In genomic region chr6:90369024-90369519, GRCh38 we compare ENCODE assay signal across 1 cellular context.
A peak's percentile ranks its signal among the peaks of the same experiment; 100 is the strongest.
TF ChIP-seq lines count a peak whose summit lies in the region.

No MANE protein-coding gene starts in this region.

TF ChIP-seq in K562, 482 proteins besides CTCF, POLR2A, EP300 and RAD21 (continued from another document and continues in another):
- TF ChIP-seq FOXP4 (CRISPR knock-in tag; IDR thresholded peaks at IDR 0.05; ENCODE audit: borderline replicate concordance) (no peak), SMAD4 (CRISPR knock-in tag; conservative IDR thresholded peaks at IDR 0.05) (peak; percentile 69; the same call in 1 of the 2 replicates), STAT5A (IDR thresholded peaks at IDR 0.05; ENCODE audit: borderline replicate concordance, low read length) (no peak; the same call in 1 of the 2 replicates), BHLHE40 (IDR thresholded peaks at IDR 0.05; ENCODE audit: low read length) (peak; percentile 35; the same call in 1 of the 2 replicates), MAFF (IDR thresholded peaks at IDR 0.05; ENCODE audit: low read length) (peak; percentile 59), GATAD2A (IDR thresholded peaks at IDR 0.05) (no peak), ZBTB2 (IDR thresholded peaks at IDR 0.05) (peak; percentile 71; the same call in 1 of the 2 replicates), SREBF2 (CRISPR knock-in tag; IDR thresholded peaks at IDR 0.05) (no peak), HDAC1 (IDR thresholded peaks at IDR 0.05) (peak in 1 of 2 experiments; percentile 79; a peak in 2 of 4 replicates), CBFA2T3 (IDR thresholded peaks at IDR 0.05) (peak; percentile 68), ZNF584 (CRISPR knock-in tag; IDR thresholded peaks at IDR 0.05; ENCODE audit: low read depth) (0 out of 2 replicates have a peak, but pooled peaks have one; percentile 40), MTA1 (IDR thresholded peaks at IDR 0.05; ENCODE audit: borderline replicate concordance) (peak; percentile 19; the same call in 1 of the 2 replicates), CBFB (CRISPR knock-in tag; IDR thresholded peaks at IDR 0.05) (peak; percentile 85; the same call in 1 of the 2 replicates), CREB1 (IDR thresholded peaks at IDR 0.05) (peak; percentile 57; the same call in 1 of the 2 replicates), CREB1 (CRISPR knock-in tag; IDR thresholded peaks at IDR 0.05) (peak; percentile 51; the same call in 1 of the 2 replicates), ZNF589 (CRISPR knock-in tag; IDR thresholded peaks at IDR 0.05; ENCODE audit: low read depth) (peak; percentile 67), NFE2 (IDR thresholded peaks at IDR 0.05; ENCODE audit: low read depth) (peak; percentile 72), PKNOX1 (IDR thresholded peaks at IDR 0.05) (peak; percentile 70), ZNF764 (CRISPR knock-in tag; IDR thresholded peaks at IDR 0.05; ENCODE audit: low read depth) (no peak), LCOR (CRISPR knock-in tag; IDR thresholded peaks at IDR 0.05) (peak; percentile 73; the same call in 1 of the 2 replicates), ADNP (tag; IDR thresholded peaks at IDR 0.05) (0 out of 2 replicates have a peak, but pooled peaks have one; percentile 45), ZNF766 (CRISPR knock-in tag; conservative IDR thresholded peaks at IDR 0.05) (peak; percentile 97), ETV6 (IDR thresholded peaks at IDR 0.05; ENCODE audit: borderline replicate concordance in 1 of 2, low read depth in 2 of 2, low read length in 1 of 2) (no peak), ETV6 (CRISPR knock-in tag; IDR thresholded peaks at IDR 0.05; ENCODE audit: borderline replicate concordance) (no peak), MLLT1 (IDR thresholded peaks at IDR 0.05) (peak in 1 of 2 experiments; percentile 98; a peak in 2 of 4 replicates), ZNF449 (CRISPR knock-in tag; IDR thresholded peaks at IDR 0.05) (no peak), ZNF143 (CRISPR knock-in tag; IDR thresholded peaks at IDR 0.05) (no peak), TEAD4 (IDR thresholded peaks at IDR 0.05; ENCODE audit: low read length) (peak; percentile 97), TEAD4 (CRISPR knock-in tag; IDR thresholded peaks at IDR 0.05; ENCODE audit: borderline replicate concordance) (no peak), MYC (IDR thresholded peaks at IDR 0.05; ENCODE audit: low read depth, low read length) (peak; percentile 49; the same call in 1 of the 2 replicates), MYC (CRISPR knock-in tag; IDR thresholded peaks at IDR 0.05; ENCODE audit: borderline replicate concordance, low read depth) (no peak), HOMEZ (CRISPR knock-in tag; IDR thresholded peaks at IDR 0.05) (no peak), RUNX1 (IDR thresholded peaks at IDR 0.05; ENCODE audit: low read depth) (peak; percentile 71; the same call in 1 of the 2 replicates), IFI16 (CRISPR knock-in tag; IDR thresholded peaks at IDR 0.05) (no peak), CTBP1 (IDR thresholded peaks at IDR 0.05; ENCODE audit: borderline replicate concordance) (peak; percentile 91), CUX1 (CRISPR knock-in tag; IDR thresholded peaks at IDR 0.05) (no peak), HINFP (tag; conservative IDR thresholded peaks at IDR 0.05; ENCODE audit: low read depth) (no peak), NR2C1 (IDR thresholded peaks at IDR 0.05) (no peak), NR2C1 (tag; IDR thresholded peaks at IDR 0.05) (no peak), PHTF2 (CRISPR knock-in tag; IDR thresholded peaks at IDR 0.05) (no peak), THRAP3 (IDR thresholded peaks at IDR 0.05; ENCODE audit: borderline replicate concordance) (no peak), ZNF140 (CRISPR knock-in tag; IDR thresholded peaks at IDR 0.05) (no peak), CEBPG (CRISPR knock-in tag; IDR thresholded peaks at IDR 0.05) (no peak; the same call in 1 of the 2 replicates), CEBPG (tag; conservative IDR thresholded peaks at IDR 0.05 in 1 of 2, IDR thresholded peaks at IDR 0.05 in 1 of 2) (peak; percentile 44 to 59; a peak in 3 of 4 replicates), FOS (IDR thresholded peaks at IDR 0.05; ENCODE audit: extremely low read depth, insufficient read length) (peak; percentile 90), ARID1B (IDR thresholded peaks at IDR 0.05) (peak; percentile 96), IRF9 (tag; IDR thresholded peaks at IDR 0.05) (no peak), ZC3H8 (IDR thresholded peaks at IDR 0.05) (no peak), HDAC3 (IDR thresholded peaks at IDR 0.05; ENCODE audit: borderline replicate concordance, partially characterized antibody) (peak; percentile 70), FOXA3 (CRISPR knock-in tag; conservative IDR thresholded peaks at IDR 0.05 in 1 of 2, IDR thresholded peaks at IDR 0.05 in 1 of 2) (peak in 1 of 2 experiments; percentile 50; a peak in 1 of 4 replicates), EHMT2 (IDR thresholded peaks at IDR 0.05) (peak; percentile 61; the same call in 1 of the 2 replicates), RNF2 (IDR thresholded peaks at IDR 0.05) (peak; percentile 52; the same call in 1 of the 2 replicates), BRD4 (IDR thresholded peaks at IDR 0.05) (no peak), RBM25 (IDR thresholded peaks at IDR 0.05; ENCODE audit: low read depth, low read length, severe bottlenecking) (peak; percentile 41), CBX3 (IDR thresholded peaks at IDR 0.05; ENCODE audit: borderline replicate concordance in 1 of 2, low read length in 2 of 2) (peak in 1 of 2 experiments; percentile 86; a peak in 1 of 3 replicates), FOXJ2 (tag; IDR thresholded peaks at IDR 0.05) (peak; percentile 85)
